In the genomic region with DNA sequence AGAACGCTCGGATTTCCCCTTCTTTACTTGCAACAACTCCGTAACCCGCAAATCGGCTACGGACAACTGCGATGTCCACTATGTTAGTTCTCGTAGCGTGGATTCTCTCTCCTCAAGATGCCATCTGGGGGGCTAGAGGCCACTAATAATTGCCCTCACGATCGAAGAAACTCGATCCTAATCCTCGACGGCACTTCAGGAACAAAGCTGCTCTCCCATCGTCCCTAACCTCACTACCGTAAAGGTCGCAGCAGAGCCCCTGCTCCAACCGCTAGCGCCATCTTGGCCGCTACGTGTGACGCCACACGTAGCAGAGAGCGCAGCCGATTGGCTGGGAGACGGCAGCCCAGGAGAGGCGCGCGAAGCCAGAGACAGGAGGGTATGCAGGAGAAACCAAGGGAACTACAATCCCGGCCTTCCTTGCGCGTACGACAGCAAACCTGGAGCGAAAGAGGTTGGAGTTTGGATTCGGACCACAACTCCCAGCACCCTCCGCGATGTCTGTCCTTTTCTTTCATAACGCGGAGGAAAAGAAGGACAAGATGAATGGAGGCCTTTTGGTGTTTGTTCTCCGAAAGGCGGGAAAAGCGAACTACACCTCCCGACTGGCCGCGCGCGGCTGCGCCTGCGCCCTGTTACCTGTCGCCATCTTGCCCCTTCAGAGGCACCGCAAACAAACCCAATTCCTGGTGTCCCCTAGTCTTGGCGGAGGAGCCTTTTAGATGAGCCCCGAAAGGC, we compare ENCODE assay signal across 8 cellular contexts. TPM values are rescaled to one million over a fixed set of nuclear protein-coding genes. Genes with fewer than 3 reads are reported as not detected.
DNase-seq lines count a peak whose midpoint lies in the region; ATAC-seq lines count a peak whose summit lies in the region.

A gene with protein sequence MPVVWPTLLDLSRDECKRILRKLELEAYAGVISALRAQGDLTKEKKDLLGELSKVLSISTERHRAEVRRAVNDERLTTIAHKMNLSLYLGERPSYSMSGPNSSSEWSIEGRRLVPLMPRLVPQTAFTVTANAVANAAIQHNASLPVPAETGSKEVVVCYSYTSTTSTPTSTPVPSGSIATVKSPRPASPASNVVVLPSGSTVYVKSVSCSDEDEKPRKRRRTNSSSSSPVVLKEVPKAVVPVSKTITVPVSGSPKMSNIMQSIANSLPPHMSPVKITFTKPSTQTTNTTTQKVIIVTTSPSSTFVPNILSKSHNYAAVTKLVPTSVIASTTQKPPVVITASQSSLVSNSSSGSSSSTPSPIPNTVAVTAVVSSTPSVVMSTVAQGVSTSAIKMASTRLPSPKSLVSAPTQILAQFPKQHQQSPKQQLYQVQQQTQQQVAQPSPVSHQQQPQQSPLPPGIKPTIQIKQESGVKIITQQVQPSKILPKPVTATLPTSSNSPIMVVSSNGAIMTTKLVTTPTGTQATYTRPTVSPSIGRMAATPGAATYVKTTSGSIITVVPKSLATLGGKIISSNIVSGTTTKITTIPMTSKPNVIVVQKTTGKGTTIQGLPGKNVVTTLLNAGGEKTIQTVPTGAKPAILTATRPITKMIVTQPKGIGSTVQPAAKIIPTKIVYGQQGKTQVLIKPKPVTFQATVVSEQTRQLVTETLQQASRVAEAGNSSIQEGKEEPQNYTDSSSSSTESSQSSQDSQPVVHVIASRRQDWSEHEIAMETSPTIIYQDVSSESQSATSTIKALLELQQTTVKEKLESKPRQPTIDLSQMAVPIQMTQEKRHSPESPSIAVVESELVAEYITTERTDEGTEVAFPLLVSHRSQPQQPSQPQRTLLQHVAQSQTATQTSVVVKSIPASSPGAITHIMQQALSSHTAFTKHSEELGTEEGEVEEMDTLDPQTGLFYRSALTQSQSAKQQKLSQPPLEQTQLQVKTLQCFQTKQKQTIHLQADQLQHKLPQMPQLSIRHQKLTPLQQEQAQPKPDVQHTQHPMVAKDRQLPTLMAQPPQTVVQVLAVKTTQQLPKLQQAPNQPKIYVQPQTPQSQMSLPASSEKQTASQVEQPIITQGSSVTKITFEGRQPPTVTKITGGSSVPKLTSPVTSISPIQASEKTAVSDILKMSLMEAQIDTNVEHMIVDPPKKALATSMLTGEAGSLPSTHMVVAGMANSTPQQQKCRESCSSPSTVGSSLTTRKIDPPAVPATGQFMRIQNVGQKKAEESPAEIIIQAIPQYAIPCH (N-terminal part only) (plus strand): TSS at position 635 of the 738 bp plus-strand sequence. CDS start 1,921 bp downstream, outside the sequence.

- H3K4me1 ChIP-seq in effector memory CD4-positive, alpha-beta T cell (ENCODE audit: control insufficient read depth, insufficient read depth, low read length, poor library complexity, severe bottlenecking), result peaks cover 11% of the 10 kb centered on the region

- peaks cover 13% of the 10 kb centered on the region for H3K36me3 ChIP-seq in effector memory CD4-positive, alpha-beta T cell (ENCODE audit: control insufficient read depth, insufficient read depth, low read length)

- peak within 1 kb of the TSS; percentile 93 for H3K27ac ChIP-seq in effector memory CD4-positive, alpha-beta T cell (ENCODE audit: insufficient read depth, low read length, poor library complexity, severe bottlenecking)

- H3K27me3 ChIP-seq in effector memory CD4-positive, alpha-beta T cell (replicated peaks; ENCODE audit: control insufficient read depth, insufficient read depth, low read length, poor library complexity, severe bottlenecking), result no peaks in the 10 kb centered on the region

- peak; percentile 85 for ATAC-seq in GM21360 (IDR thresholded peaks at IDR 0.05; ENCODE audit: unreplicated experiment)

- DNase-seq in COLO668 (lab: John Stamatoyannopoulos, UW; ENCODE audit: unreplicated experiment) (peak; percentile 97), HT1080 (ENCODE audit: low read depth) (peak; percentile 99), NOMO-1 treated with DMSO at 0.1 percent for 48 hours (lab: John Stamatoyannopoulos, UW; ENCODE audit: unreplicated experiment) (peak; percentile 99), lung microvascular endothelial cell (ENCODE audit: low read depth in 2 of 2) (peak; percentile 100)
- DNase-seq in activated CD8-positive, alpha-beta memory T cell treated with anti-CD3 and anti-CD28 coated beads for 4 hours (ENCODE audit: low read depth in 2 of 2), result peak; percentile 78 to 87
- DNase-seq in effector memory CD4-positive, alpha-beta T cell, result peak; percentile 81 to 90 (median 89)
- peak; percentile 80 to 90 (median 82) for DNase-seq in stimulated activated CD4-positive, alpha-beta T cell treated with anti-CD3 and anti-CD28 coated beads, TNF-alpha, amount 100 ng/mL, for 48 hours (ENCODE audit: low read depth in 3 of 3)

- peak within 1 kb of the TSS; percentile 99 for H3K4me3 ChIP-seq in effector memory CD4-positive, alpha-beta T cell (ENCODE audit: insufficient read depth, low read depth, low read length, poor library complexity, severe bottlenecking)

- no peaks in the 10 kb centered on the region for H3K9me3 ChIP-seq in effector memory CD4-positive, alpha-beta T cell (ENCODE audit: control insufficient read depth, low read length)

RNA-seq across cellular contexts. Expression of the gene that starts here (rescaled TPM):
- total RNA-seq in HT1080 (2014; rRNA removed; shearing (Covaris generic)), result 10.0 and 16.4 TPM in 2 replicates
- polyA plus RNA-seq in HT1080 (2015; cell fraction: cytosol; rRNA removed), result 11.5 and 24.9 TPM in 2 replicates
- 22.1 and 25.8 TPM in 2 replicates for polyA plus RNA-seq in HT1080 (2015; cell fraction: nucleus; rRNA removed)
- total RNA-seq in lung microvascular endothelial cell, result 7.1 and 10.2 TPM in 2 replicates

Comparison
In these comparisons a context has a peak if more than half of its experiments do, and no peak if none do; other contexts are left out.
1. Peak in every context shown above with its lines: DNase-seq, ATAC-seq, H3K4me3 ChIP-seq and H3K27ac ChIP-seq.